9 cellular contexts compared by ENCODE assay signal in the genomic region with DNA sequence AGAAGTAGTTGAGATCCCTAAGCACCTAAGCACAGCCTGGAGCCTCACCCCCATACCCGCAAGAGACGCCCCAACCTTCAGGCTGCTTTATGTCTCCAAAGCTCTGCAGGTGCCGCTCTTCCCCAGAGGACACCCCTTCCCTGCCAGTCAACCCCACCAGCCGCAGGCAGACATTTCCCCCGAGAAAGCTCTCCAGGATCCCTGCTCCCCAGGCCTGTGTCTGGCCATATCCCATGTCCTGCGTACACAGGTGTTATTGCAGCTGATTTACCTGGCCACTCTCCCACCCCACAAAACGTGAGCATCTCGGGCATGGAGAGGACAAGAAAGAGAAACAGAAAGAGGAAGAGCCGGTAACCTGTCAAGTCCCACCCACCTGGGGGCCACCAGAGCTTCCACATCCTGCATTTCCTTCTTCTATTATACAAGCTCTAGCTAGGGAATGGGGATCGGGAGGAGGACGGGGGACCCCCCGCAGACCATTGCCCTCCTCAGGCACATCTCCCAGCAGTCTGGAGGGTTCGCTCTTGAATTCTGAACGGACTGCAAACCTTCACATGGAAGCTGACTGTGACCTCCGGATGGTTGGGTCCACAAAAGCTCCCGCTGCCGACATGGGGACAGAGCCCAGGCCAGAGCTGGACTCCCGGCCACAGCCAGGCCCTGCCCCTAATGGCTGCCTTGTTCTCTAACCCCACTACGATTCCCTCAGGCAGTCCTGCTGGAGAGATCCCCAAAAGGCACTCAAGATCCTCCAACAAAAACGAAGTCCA. TPM values are rescaled to one million over a fixed set of nuclear protein-coding genes. Genes with fewer than 3 reads are reported as not detected.
A peak's percentile ranks its signal among the peaks of the same experiment; 100 is the strongest.
DNase-seq lines count a peak whose midpoint lies in the region; ATAC-seq, FAIRE-seq and TF ChIP-seq lines count a peak whose summit lies in the region.
"Had no signal": no experiment of that assay in that cellular context is flagged by ENCODE, and none has a peak within 500 bp of the region (broad histone marks: within the 10 kb centered on the region; RNA-seq: fewer than 3 reads in every experiment).

No MANE protein-coding gene starts in this region.

- no peak overlapping the region for H4K8ac ChIP-seq in neuronal stem cell (ENCODE audit: low read depth, low read length)

- no peak overlapping the region for H2BK120ac ChIP-seq in neuronal stem cell (ENCODE audit: low read depth, low read length)

- H3K14ac ChIP-seq in neuronal stem cell (ENCODE audit: low read length) = no peak overlapping the region

- H2BK15ac ChIP-seq in neuronal stem cell (ENCODE audit: low read length) = no peak overlapping the region

- no peak overlapping the region for H3K9ac ChIP-seq in neuronal stem cell (ENCODE audit: low read depth, low read length, poor library complexity)

- peaks cover 0 to 27% of the 10 kb centered on the region in 2 donors for H3K4me1 ChIP-seq in neuronal stem cell (ENCODE audit: control insufficient read depth in 2 of 2, insufficient read depth in 1 of 2, low read depth in 1 of 2, low read length in 2 of 2)

- peaks cover 0 to 3% of the 10 kb centered on the region in 2 donors for H3K9me3 ChIP-seq in neuronal stem cell (replicated peaks in 1 of 2; ENCODE audit: control insufficient read depth in 2 of 2, insufficient read depth in 1 of 2, low read depth in 1 of 2, low read length in 2 of 2)
- H3K9me3 ChIP-seq: esophagus muscularis mucosa had no signal

- POLR2A ChIA-PET in HEK293T (lab: Yijun Ruan, JAX) = no interaction called here

- no peak overlapping the region for H3K4me3 ChIP-seq in neuronal stem cell (ENCODE audit: low read length in 2 of 2)

- no peak overlapping the region for H2AK5ac ChIP-seq in neuronal stem cell (ENCODE audit: low read depth, low read length)

- no peak overlapping the region for H3K23ac ChIP-seq in neuronal stem cell (ENCODE audit: low read depth, low read length, poor library complexity)

- WGBS in neuronal stem cell (ENCODE audit: extremely low coverage in 2 of 2, insufficient read length in 2 of 2, insufficient replicate concordance in 1 of 2), 2 donors = no CpG with 5 or more reads among the region's 20 CpGs

- no peak overlapping the region for H2AFZ ChIP-seq in neuronal stem cell (ENCODE audit: low read length)

- peaks cover 13% of the 10 kb centered on the region for H3K79me1 ChIP-seq in neuronal stem cell (ENCODE audit: low read depth, low read length)

- TF ChIP-seq POLR2A in H54 (IDR thresholded peaks at IDR 0.05; ENCODE audit: low read depth, low read length) = no peak

- H3K36me3 ChIP-seq in neuronal stem cell (replicated peaks in 1 of 2; ENCODE audit: control insufficient read depth in 2 of 2, insufficient read depth in 2 of 2, low read length in 2 of 2) = peaks cover 0 to 8% of the 10 kb centered on the region in 2 donors
- H3K36me3 ChIP-seq: esophagus muscularis mucosa had no signal

- H3K27me3 ChIP-seq in neuronal stem cell (ENCODE audit: control insufficient read depth in 3 of 3, insufficient read depth in 3 of 3, low read depth in 1 of 3, low read length in 3 of 3) = no peaks in the 10 kb centered on the region

- no peak overlapping the region for H3K4ac ChIP-seq in neuronal stem cell (ENCODE audit: low read length)

- H3K18ac ChIP-seq in neuronal stem cell (ENCODE audit: low read length) = peak overlapping the region; percentile 67

- H2BK5ac ChIP-seq in neuronal stem cell (ENCODE audit: low read length) = no peak overlapping the region

- H4K91ac ChIP-seq in neuronal stem cell (ENCODE audit: low read depth, low read length, poor library complexity) = no peak overlapping the region

- no peak overlapping the region for H2BK12ac ChIP-seq in neuronal stem cell (ENCODE audit: low read length)

- DNase-seq in activated T-cell treated with anti-CD3 and anti-CD28 coated beads, Interleukin-2, amount 50 U/mL, for 48 hours = peak; percentile 63 to 64
- no peak for DNase-seq in neuronal stem cell (ENCODE audit: low spot score)
- DNase-seq in NCI-H2227 treated with DMSO at 0.1 percent for 48 hours (lab: John Stamatoyannopoulos, UW) = no peak
- no peak for DNase-seq in HEK293T (ENCODE audit: extremely low spot score)
- no peak for DNase-seq in H54 (ENCODE audit: insufficient read length, low spot score)
- no peak for DNase-seq in SHP77 (lab: John Stamatoyannopoulos, UW)

- no peak overlapping the region for H3K4me2 ChIP-seq in neuronal stem cell (ENCODE audit: insufficient read depth, low read length, poor library complexity, severe bottlenecking)

- H3K27ac ChIP-seq in neuronal stem cell (replicated peaks; ENCODE audit: low read length) = no peak overlapping the region
- H3K27ac ChIP-seq: esophagus muscularis mucosa had no signal

- no peak for FAIRE-seq in H54 (lab: Jason Lieb, UNC)

- CTCF ChIA-PET in HEK293T (lab: Yijun Ruan, JAX) = interaction anchor here (0.9 kb wide), 1 partner anchor 45 kb away, joined by 3 read pairs; no protein-coding TSS in a partner anchor

- ATAC-seq in GM18498 (IDR thresholded peaks at IDR 0.05; ENCODE audit: unreplicated experiment) (peak; percentile 46), HG02798 (IDR thresholded peaks at IDR 0.05; ENCODE audit: poor library complexity, unreplicated experiment) (peak; percentile 40)

TF ChIP-seq in HEK293T, 16 proteins besides CTCF, POLR2A, EP300 and RAD21:
- TF ChIP-seq L3MBTL2 (conservative IDR thresholded peaks at IDR 0.05) = no peak
- TF ChIP-seq, protein P1, sequence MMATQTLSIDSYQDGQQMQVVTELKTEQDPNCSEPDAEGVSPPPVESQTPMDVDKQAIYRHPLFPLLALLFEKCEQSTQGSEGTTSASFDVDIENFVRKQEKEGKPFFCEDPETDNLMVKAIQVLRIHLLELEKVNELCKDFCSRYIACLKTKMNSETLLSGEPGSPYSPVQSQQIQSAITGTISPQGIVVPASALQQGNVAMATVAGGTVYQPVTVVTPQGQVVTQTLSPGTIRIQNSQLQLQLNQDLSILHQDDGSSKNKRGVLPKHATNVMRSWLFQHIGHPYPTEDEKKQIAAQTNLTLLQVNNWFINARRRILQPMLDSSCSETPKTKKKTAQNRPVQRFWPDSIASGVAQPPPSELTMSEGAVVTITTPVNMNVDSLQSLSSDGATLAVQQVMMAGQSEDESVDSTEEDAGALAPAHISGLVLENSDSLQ (IDR thresholded peaks at IDR 0.05) = no peak
- TF ChIP-seq ZNF384 (IDR thresholded peaks at IDR 0.05) = no peak
- TF ChIP-seq CTBP1 (IDR thresholded peaks at IDR 0.05; ENCODE audit: borderline replicate concordance) = no peak
- no peak for TF ChIP-seq TARDBP (IDR thresholded peaks at IDR 0.05)
- no peak for TF ChIP-seq SP1 (IDR thresholded peaks at IDR 0.05)
- no peak for TF ChIP-seq FOXM1 (IDR thresholded peaks at IDR 0.05; ENCODE audit: borderline replicate concordance)
- no peak for TF ChIP-seq FOXA1 (IDR thresholded peaks at IDR 0.05)
- TF ChIP-seq NFRKB (IDR thresholded peaks at IDR 0.05) = no peak
- TF ChIP-seq ARNT (IDR thresholded peaks at IDR 0.05) = no peak
- TF ChIP-seq FOXK2 (IDR thresholded peaks at IDR 0.05) = no peak
- no peak for TF ChIP-seq SUZ12 (IDR thresholded peaks at IDR 0.05)
- TF ChIP-seq BHLHE40 (IDR thresholded peaks at IDR 0.05; ENCODE audit: borderline replicate concordance) = no peak
- no peak for TF ChIP-seq ELF4 (IDR thresholded peaks at IDR 0.05)
- no peak for TF ChIP-seq HDGF (IDR thresholded peaks at IDR 0.05; ENCODE audit: borderline replicate concordance)
- no peak for TF ChIP-seq LEF1 (IDR thresholded peaks at IDR 0.05; ENCODE audit: borderline replicate concordance)

RNA-seq across cellular contexts. Expression of a gene that starts 17.6 kb away (rescaled TPM):
- polyA plus RNA-seq in neuronal stem cell (2013, experiment 1 of 2) = 18.8 TPM
- polyA plus RNA-seq in neuronal stem cell (2013, experiment 2 of 2) = 18.5 TPM

Comparison
In these comparisons a context has a peak if more than half of its experiments do, and no peak if none do; other contexts are left out.
1. DNase-seq: peak in activated T-cell treated with anti-CD3 and anti-CD28 coated beads, Interleukin-2, amount 50 U/mL, for 48 hours (2 of 2); none in neuronal stem cell (single experiment), NCI-H2227 treated with DMSO at 0.1 percent for 48 hours (single experiment), HEK293T (single experiment), H54 (single experiment) and SHP77 (0 of 2).